In the genomic region with DNA sequence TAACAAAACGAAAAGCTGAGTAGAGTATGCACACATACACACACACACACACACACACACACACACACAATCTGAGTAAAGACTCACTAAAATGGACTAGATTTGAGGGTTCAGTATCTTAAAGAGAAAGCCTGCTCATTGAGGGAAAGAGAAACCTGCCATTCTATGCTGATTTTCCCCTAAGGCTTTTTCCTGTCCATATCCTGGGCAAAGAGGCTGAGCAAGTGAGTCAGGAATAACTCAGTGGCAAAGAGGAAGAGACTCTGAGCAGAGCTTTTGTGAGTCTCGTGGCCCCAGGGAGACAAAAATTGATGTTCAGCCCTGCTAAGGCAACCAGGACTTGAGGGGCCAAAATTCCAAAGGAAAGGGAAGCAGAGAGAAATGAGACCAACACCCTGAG, we compare ENCODE assay signal across 14 cellular contexts. TPM values are rescaled to one million over a fixed set of nuclear protein-coding genes. Genes with fewer than 3 reads are reported as not detected.
A peak's percentile ranks its signal among the peaks of the same experiment; 100 is the strongest.
DNase-seq lines count a peak whose midpoint lies in the region; ATAC-seq and TF ChIP-seq lines count a peak whose summit lies in the region.
"Had no signal": no experiment of that assay in that cellular context is flagged by ENCODE, and none has a peak within 500 bp of the region (broad histone marks: within the 10 kb centered on the region; RNA-seq: fewer than 3 reads in every experiment).

No MANE protein-coding gene starts in this region.

- H2AFZ ChIP-seq in neural progenitor cell (replicated peaks) = no peak overlapping the region

- no peaks in the 10 kb centered on the region for H3K4me1 ChIP-seq in neural progenitor cell

- peak; percentile 33 for DNase-seq in AG10803 (ENCODE audit: low read depth)
- DNase-seq in LHCN-M2 (ENCODE audit: low read depth) = peak; percentile 59
- peak; percentile 34 for DNase-seq in brain microvascular endothelial cell
- peak; percentile 60 for DNase-seq in iris pigment epithelial cell (ENCODE audit: low read depth)
- DNase-seq in neural progenitor cell (ENCODE audit: low spot score) = no peak
- no peak for DNase-seq in activated CD8-positive, alpha-beta memory T cell treated with anti-CD3 and anti-CD28 coated beads, Interleukin-2, amount 10 ng/mL, durations not matched to agents 7 days and 5 days
- no peak for DNase-seq in NCI-H146 treated with DMSO at 0.1 percent for 48 hours (lab: John Stamatoyannopoulos, UW; ENCODE audit: unreplicated experiment)
- DNase-seq: activated naive CD4-positive, alpha-beta T cell treated with anti-CD3 and anti-CD28 coated beads for 36 hours; DMS79; esophagus squamous epithelium; MV-4-11; NCI-H510A had no signal

- H3F3A ChIP-seq in neural progenitor cell (ENCODE audit: low read depth) = no peaks in the 10 kb centered on the region

- H3K4me3 ChIP-seq in AG10803 (ENCODE audit: low read length) (no peak overlapping the region), brain microvascular endothelial cell (ENCODE audit: low read depth, low read length) (no peak overlapping the region), neural progenitor cell (no peak overlapping the region)
- H3K4me3 ChIP-seq: esophagus squamous epithelium had no signal

- H3K79me2 ChIP-seq in neural progenitor cell (ENCODE audit: low read depth) = no peaks in the 10 kb centered on the region

- ATAC-seq in HG03571 (IDR thresholded peaks at IDR 0.05; ENCODE audit: unreplicated experiment) = no peak
- ATAC-seq in activated CD8-positive, alpha-beta memory T cell treated with anti-CD3 and anti-CD28 coated beads, Interleukin-2, amount 10 ng/mL, durations not matched to agents 7 days and 5 days = no peak
- ATAC-seq: Panc1 had no signal

- no peak overlapping the region for H3K27ac Mint-ChIP-seq in neural progenitor cell
- no peak overlapping the region for H3K27ac Mint-ChIP-seq in activated CD8-positive, alpha-beta memory T cell treated with anti-CD3 and anti-CD28 coated beads, Interleukin-2, amount 10 ng/mL, durations not matched to agents 7 days and 5 days
- H3K27ac Mint-ChIP-seq: activated naive CD4-positive, alpha-beta T cell treated with anti-CD3 and anti-CD28 coated beads for 36 hours had no signal

- H3K36me3 ChIP-seq in brain microvascular endothelial cell (replicated peaks) = no peaks in the 10 kb centered on the region
- no peaks in the 10 kb centered on the region for H3K36me3 ChIP-seq in neural progenitor cell
- H3K36me3 ChIP-seq: esophagus squamous epithelium had no signal

- no peaks in the 10 kb centered on the region for H3K27me3 Mint-ChIP-seq in neural progenitor cell (ENCODE audit: insufficient read depth, low read depth)
- peaks cover 7% of the 10 kb centered on the region for H3K27me3 Mint-ChIP-seq in activated CD8-positive, alpha-beta memory T cell treated with anti-CD3 and anti-CD28 coated beads, Interleukin-2, amount 10 ng/mL, durations not matched to agents 7 days and 5 days

- H3K9me3 ChIP-seq in neural progenitor cell (ENCODE audit: low read depth) = no peaks in the 10 kb centered on the region
- H3K9me3 ChIP-seq: esophagus squamous epithelium had no signal

- CTCF ChIA-PET in activated CD8-positive, alpha-beta memory T cell treated with anti-CD3 and anti-CD28 coated beads, Interleukin-2, amount 10 ng/mL, durations not matched to agents 7 days and 5 days (lab: Charles Lee) = no interaction called here

- H3K27ac ChIP-seq in brain microvascular endothelial cell (peak overlapping the region; percentile 85), neural progenitor cell (no peak overlapping the region)
- H3K27ac ChIP-seq: esophagus squamous epithelium had no signal

- in situ Hi-C loops in brain microvascular endothelial cell (cut with HindIII; ENCODE audit: low pct_ligation_motif_present, low sequenced_read_pairs) = no loop called here

- TF ChIP-seq CTCF in AG10803 (conservative IDR thresholded peaks at IDR 0.05; ENCODE audit: low read length) = no peak
- no peak for TF ChIP-seq CTCF in brain microvascular endothelial cell (IDR thresholded peaks at IDR 0.05; ENCODE audit: low read depth, low read length, missing control alignments)
- no peak for TF ChIP-seq CTCF in neural progenitor cell (IDR thresholded peaks at IDR 0.05)

- H3K27me3 ChIP-seq in brain microvascular endothelial cell (replicated peaks) (no peaks in the 10 kb centered on the region), neural progenitor cell (no peaks in the 10 kb centered on the region)
- H3K27me3 ChIP-seq: esophagus squamous epithelium had no signal

- peaks cover 2% of the 10 kb centered on the region for H3K9me3 Mint-ChIP-seq in neural progenitor cell
- peaks cover 8% of the 10 kb centered on the region for H3K9me3 Mint-ChIP-seq in activated CD8-positive, alpha-beta memory T cell treated with anti-CD3 and anti-CD28 coated beads, Interleukin-2, amount 10 ng/mL, durations not matched to agents 7 days and 5 days (ENCODE audit: low read depth)

- peaks cover 4% of the 10 kb centered on the region for H3K4me1 Mint-ChIP-seq in neural progenitor cell
- peaks cover 6% of the 10 kb centered on the region for H3K4me1 Mint-ChIP-seq in activated CD8-positive, alpha-beta memory T cell treated with anti-CD3 and anti-CD28 coated beads, Interleukin-2, amount 10 ng/mL, durations not matched to agents 7 days and 5 days

- H3K4me2 ChIP-seq in neural progenitor cell = no peak overlapping the region

- no peak overlapping the region for H3K9ac ChIP-seq in neural progenitor cell

- H3K36me3 Mint-ChIP-seq in neural progenitor cell = no peaks in the 10 kb centered on the region
- peaks cover 2% of the 10 kb centered on the region for H3K36me3 Mint-ChIP-seq in activated CD8-positive, alpha-beta memory T cell treated with anti-CD3 and anti-CD28 coated beads, Interleukin-2, amount 10 ng/mL, durations not matched to agents 7 days and 5 days

- no peaks in the 10 kb centered on the region for H4K20me1 ChIP-seq in neural progenitor cell (ENCODE audit: low read depth)

- no peak overlapping the region for H3K4me3 Mint-ChIP-seq in neural progenitor cell
- no peak overlapping the region for H3K4me3 Mint-ChIP-seq in activated CD8-positive, alpha-beta memory T cell treated with anti-CD3 and anti-CD28 coated beads, Interleukin-2, amount 10 ng/mL, durations not matched to agents 7 days and 5 days
- H3K4me3 Mint-ChIP-seq: activated naive CD4-positive, alpha-beta T cell treated with anti-CD3 and anti-CD28 coated beads for 36 hours had no signal

RNA-seq across cellular contexts. Expression of a gene that starts 37.3 kb away (rescaled TPM):
- total RNA-seq in LHCN-M2 (2014; rRNA removed) (31.2 and 43.9 TPM in 2 replicates), neural progenitor cell (ENCODE audit: low replicate concordance) (0.09 and 0.19 TPM in 2 replicates)
- 29.7 TPM for polyA plus RNA-seq in LHCN-M2 (2012)
- 10 to 100 TPM; 23.3 to 35.3 TPM for total RNA-seq in activated CD8-positive, alpha-beta memory T cell treated with anti-CD3 and anti-CD28 coated beads, Interleukin-2, amount 10 ng/mL, durations not matched to agents 7 days and 5 days

Comparison
In these comparisons a context has a peak if more than half of its experiments do, and no peak if none do; other contexts are left out.
1. DNase-seq: peak in AG10803 (single experiment), LHCN-M2 (single experiment), brain microvascular endothelial cell (single experiment) and iris pigment epithelial cell (single experiment); none in neural progenitor cell (single experiment), activated CD8-positive, alpha-beta memory T cell treated with anti-CD3 and anti-CD28 coated beads, Interleukin-2, amount 10 ng/mL, durations not matched to agents 7 days and 5 days (single experiment) and NCI-H146 treated with DMSO at 0.1 percent for 48 hours (single experiment).
2. RNA of a gene that starts 37.3 kb away (total RNA-seq): 31.2 to 43.9 TPM in LHCN-M2 and 23.3 to 35.3 TPM in activated CD8-positive, alpha-beta memory T cell treated with anti-CD3 and anti-CD28 coated beads, Interleukin-2, amount 10 ng/mL, durations not matched to agents 7 days and 5 days; 0.09 to 0.19 TPM in neural progenitor cell; every median in the first group is over 10 times any median in the second.